8 cellular contexts compared by ENCODE assay signal in the genomic region with DNA sequence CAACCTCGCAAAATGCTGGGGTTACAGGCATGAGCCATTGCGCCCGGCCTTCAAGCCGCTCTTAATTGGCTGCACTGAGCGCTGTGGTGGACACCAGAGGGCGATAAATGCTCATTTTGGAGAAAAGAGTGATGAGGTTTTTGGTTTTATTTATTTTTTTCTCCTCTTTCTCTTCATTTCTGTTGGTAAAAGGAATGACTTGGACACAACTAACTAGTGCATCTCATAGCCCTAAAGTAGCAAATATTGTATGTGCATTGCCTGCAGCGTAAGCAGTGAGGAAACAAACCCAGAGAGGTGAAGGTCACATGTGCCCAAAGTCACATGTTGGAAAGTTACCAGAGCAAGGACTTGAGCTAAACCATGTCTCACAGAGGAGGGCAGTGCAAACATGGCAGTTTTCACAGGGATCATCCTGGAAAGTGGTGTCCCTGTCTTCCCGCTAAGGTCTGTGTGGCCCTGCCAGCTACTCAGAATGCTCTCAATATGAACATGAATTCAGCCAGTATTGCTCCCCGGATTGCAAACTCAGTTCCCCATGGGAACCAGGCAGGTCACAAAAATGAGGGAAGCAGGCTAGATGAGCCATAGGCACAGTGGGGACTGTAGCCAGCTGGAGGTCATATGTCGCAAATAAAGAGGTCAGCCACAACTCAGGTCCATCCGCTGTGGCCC. TPM values are rescaled to one million over a fixed set of nuclear protein-coding genes. Genes with fewer than 3 reads are reported as not detected.
DNase-seq lines count a peak whose midpoint lies in the region; ATAC-seq and TF ChIP-seq lines count a peak whose summit lies in the region.

No MANE protein-coding gene starts in this region.

- BruUV-seq in HCT116 (replicated peaks; lab: Mats Ljungman, UMichigan) = no TSS peak

- H3K9me2 ChIP-seq in HCT116 (ENCODE audit: insufficient read depth) (0 out of 2 replicates have a peak, but pooled peaks cover 2% of the 10 kb centered on the region), neural cell (ENCODE audit: insufficient read depth, low read length) (no peaks in the 10 kb centered on the region)

- no peak overlapping the region for H3K9ac ChIP-seq in HCT116 (ENCODE audit: low read length)
- no peak overlapping the region for H3K9ac ChIP-seq in neural cell (ENCODE audit: low read length)

- intact Hi-C loops in HCT116 (cut with micrococcal nuclease) = loop anchor here (1.0 kb wide), 2 partner anchors 60 to 354 kb away; no protein-coding TSS in a partner anchor

- peak; percentile 94 for ATAC-seq in HCT116
- peak; percentile 34 for ATAC-seq in esophagus mucosa
- peak in 1 of 2 donors; percentile 86 for ATAC-seq in upper lobe of left lung (ENCODE audit: low FRiP score in 2 of 2)
- no peak for ATAC-seq in HG03045 (IDR thresholded peaks at IDR 0.05; ENCODE audit: unreplicated experiment)

- H3K9me3 ChIP-seq in HCT116 (ENCODE audit: control insufficient read depth in 1 of 2, insufficient read depth in 1 of 2, low read depth in 1 of 2, low read length in 2 of 2) (no peaks in the 10 kb centered on the region), neural cell (ENCODE audit: low read length) (no peaks in the 10 kb centered on the region), upper lobe of left lung (no peaks in the 10 kb centered on the region)

- H3K36me3 ChIP-seq in HCT116 (ENCODE audit: control insufficient read depth in 1 of 2, insufficient read depth in 2 of 2, low read length in 2 of 2) = no peaks in the 10 kb centered on the region
- H3K36me3 ChIP-seq in neural cell (ENCODE audit: insufficient read depth, low read length) = no peaks in the 10 kb centered on the region
- H3K36me3 ChIP-seq in upper lobe of left lung = no peaks in the 10 kb centered on the region

- no peaks in the 10 kb centered on the region for H3F3A ChIP-seq in neural cell (ENCODE audit: insufficient read depth, low read length, poor library complexity, severe bottlenecking)

- TF ChIP-seq EP300 in neural cell (conservative IDR thresholded peaks at IDR 0.05; ENCODE audit: poor library complexity, severe bottlenecking) (no peak), upper lobe of left lung (IDR thresholded peaks at IDR 0.05) (no peak)

- H3K79me2 ChIP-seq in HCT116 (ENCODE audit: insufficient read depth, low read length) = no peaks in the 10 kb centered on the region
- H3K79me2 ChIP-seq in neural cell (replicated peaks; ENCODE audit: insufficient read depth, low read length) = no peaks in the 10 kb centered on the region

- H3K4me1 ChIP-seq in HCT116 (ENCODE audit: control insufficient read depth in 1 of 2, insufficient read depth in 2 of 2, low read length in 2 of 2) (peaks cover 9 to 12% of the 10 kb centered on the region in 2 experiments; a peak in 3 of 4 replicates), upper lobe of left lung (peaks cover 12 to 18% (median 12%) of the 10 kb centered on the region in 4 donors)

- H4K20me1 ChIP-seq in HCT116 (ENCODE audit: insufficient read depth) (no peaks in the 10 kb centered on the region), neural cell (ENCODE audit: insufficient read depth) (no peaks in the 10 kb centered on the region)

- no peaks in the 10 kb centered on the region for H3K27me3 ChIP-seq in HCT116 (ENCODE audit: insufficient read depth, low read length)
- H3K27me3 ChIP-seq in neural cell (ENCODE audit: insufficient read depth, low read depth, low read length) = no peaks in the 10 kb centered on the region
- H3K27me3 ChIP-seq in upper lobe of left lung = no peaks in the 10 kb centered on the region

- POLR2A ChIA-PET in HCT116 (lab: Charles Lee) = interaction anchor here (1.0 to 1.6 kb wide), 2 partner anchors 9 to 60 kb away, joined by 4 read pairs; a partner anchor contains a TSS

- H3K4me3 ChIP-seq in HCT116 (replicated peaks in 1 of 2; ENCODE audit: low read depth in 1 of 2, low read length in 2 of 2) (no peak overlapping the region), neural cell (ENCODE audit: low read length) (no peak overlapping the region), upper lobe of left lung (no peak overlapping the region)

- TF ChIP-seq RAD21 in HCT116 (IDR thresholded peaks at IDR 0.05; ENCODE audit: low read depth) (peak; percentile 93), neural cell (conservative IDR thresholded peaks at IDR 0.05) (peak; percentile 79)

- peak; percentile 65 to 95 (median 79) for TF ChIP-seq CTCF in HCT116 (IDR thresholded peaks at IDR 0.05 in 2 of 3, conservative IDR thresholded peaks at IDR 0.05 in 1 of 3; ENCODE audit: borderline replicate concordance in 1 of 3, insufficient read depth in 1 of 3, low read depth in 2 of 3, low read length in 2 of 3)
- TF ChIP-seq CTCF in neural cell (IDR thresholded peaks at IDR 0.05; ENCODE audit: poor library complexity, severe bottlenecking) = peak; percentile 76
- peak; percentile 51 to 84 (median 78) for TF ChIP-seq CTCF in upper lobe of left lung (IDR thresholded peaks at IDR 0.05)

- TF ChIP-seq POLR2A in HCT116 (IDR thresholded peaks at IDR 0.05; ENCODE audit: borderline replicate concordance, extremely low read depth, insufficient read depth, insufficient read length) (no peak), upper lobe of left lung (IDR thresholded peaks at IDR 0.05) (no peak)

- RAD21 ChIA-PET in HCT116 (lab: Charles Lee; ENCODE audit: low non-redundant PET in 1 of 2, low total read pairs in 2 of 2, uncharacterized antibody in 2 of 2, unreplicated experiment in 2 of 2) = interaction anchor here (0.8 to 3.5 kb wide), 3 partner anchors 8 to 60 kb away, joined by 3 to 28 read pairs (median 19); a partner anchor contains a TSS

- CTCF ChIA-PET in HCT116 (lab: Charles Lee) = interaction anchor here (0.6 to 4.2 kb wide), 8 partner anchors 8 to 548 kb away, joined by 3 to 138 read pairs (median 8); a partner anchor contains a TSS

- peak overlapping the region; percentile 69 for H2AFZ ChIP-seq in HCT116 (ENCODE audit: low read depth, low read length, poor library complexity, severe bottlenecking)
- H2AFZ ChIP-seq in neural cell (ENCODE audit: low read depth, low read length) = no peak overlapping the region

- WGBS in upper lobe of left lung, 2 donors = 27 to 33% methylated on average over 10 to 11 of the region's 11 CpGs

- DNase-seq in Daoy (ENCODE audit: low read depth) = peak; percentile 62
- DNase-seq in HCT116 (ENCODE audit: low read depth, low spot score) = peak; percentile 54
- peak; percentile 22 for DNase-seq in NCI-H345 treated with DMSO at 0.1 percent for 48 hours (lab: John Stamatoyannopoulos, UW; ENCODE audit: unreplicated experiment)
- DNase-seq in activated CD8-positive, alpha-beta memory T cell treated with anti-CD3 and anti-CD28 coated beads, Interleukin-2, amount 50 U/mL, for 48 hours = peak; percentile 74
- peak in 1 of 2 donors; percentile 67 for DNase-seq in upper lobe of left lung

- H3K4me2 ChIP-seq in HCT116 (ENCODE audit: low read length) (no peak overlapping the region), neural cell (ENCODE audit: low read length) (no peak overlapping the region)

- H3K27ac ChIP-seq in HCT116 (ENCODE audit: low read depth, low read length) (no peak overlapping the region), neural cell (ENCODE audit: low read length) (no peak overlapping the region), upper lobe of left lung (no peak overlapping the region)

TF ChIP-seq in HCT116, 20 proteins besides CTCF, POLR2A, EP300 and RAD21 (continues in another document):
- no peak for TF ChIP-seq YY1 (IDR thresholded peaks at IDR 0.05; ENCODE audit: extremely low read depth, insufficient replicate concordance, low read depth, low read length)
- no peak for TF ChIP-seq JUND (IDR thresholded peaks at IDR 0.05)
- no peak for TF ChIP-seq POLR2AphosphoS5 (IDR thresholded peaks at IDR 0.05; ENCODE audit: low read depth, low read length)
- no peak for TF ChIP-seq EZH2 (IDR thresholded peaks at IDR 0.05)
- TF ChIP-seq SP1 (IDR thresholded peaks at IDR 0.05; ENCODE audit: low read depth) = peak; percentile 25; the same call in 1 of the 2 replicates
- no peak for TF ChIP-seq ELF1 (IDR thresholded peaks at IDR 0.05; ENCODE audit: borderline replicate concordance, low read depth)
- TF ChIP-seq CEBPB (IDR thresholded peaks at IDR 0.05; ENCODE audit: low read depth) = no peak
- TF ChIP-seq FOSL1 (IDR thresholded peaks at IDR 0.05; ENCODE audit: low read depth) = no peak

TF ChIP-seq in neural cell, 6 proteins besides CTCF, POLR2A, EP300 and RAD21 (continues in another document):
- no peak for TF ChIP-seq TAF1 (IDR thresholded peaks at IDR 0.05; ENCODE audit: low read depth)
- no peak for TF ChIP-seq MXI1 (conservative IDR thresholded peaks at IDR 0.05; ENCODE audit: poor library complexity, severe bottlenecking)
- peak; percentile 87 for TF ChIP-seq SMC3 (conservative IDR thresholded peaks at IDR 0.05; ENCODE audit: poor library complexity)
- TF ChIP-seq, protein P1, sequence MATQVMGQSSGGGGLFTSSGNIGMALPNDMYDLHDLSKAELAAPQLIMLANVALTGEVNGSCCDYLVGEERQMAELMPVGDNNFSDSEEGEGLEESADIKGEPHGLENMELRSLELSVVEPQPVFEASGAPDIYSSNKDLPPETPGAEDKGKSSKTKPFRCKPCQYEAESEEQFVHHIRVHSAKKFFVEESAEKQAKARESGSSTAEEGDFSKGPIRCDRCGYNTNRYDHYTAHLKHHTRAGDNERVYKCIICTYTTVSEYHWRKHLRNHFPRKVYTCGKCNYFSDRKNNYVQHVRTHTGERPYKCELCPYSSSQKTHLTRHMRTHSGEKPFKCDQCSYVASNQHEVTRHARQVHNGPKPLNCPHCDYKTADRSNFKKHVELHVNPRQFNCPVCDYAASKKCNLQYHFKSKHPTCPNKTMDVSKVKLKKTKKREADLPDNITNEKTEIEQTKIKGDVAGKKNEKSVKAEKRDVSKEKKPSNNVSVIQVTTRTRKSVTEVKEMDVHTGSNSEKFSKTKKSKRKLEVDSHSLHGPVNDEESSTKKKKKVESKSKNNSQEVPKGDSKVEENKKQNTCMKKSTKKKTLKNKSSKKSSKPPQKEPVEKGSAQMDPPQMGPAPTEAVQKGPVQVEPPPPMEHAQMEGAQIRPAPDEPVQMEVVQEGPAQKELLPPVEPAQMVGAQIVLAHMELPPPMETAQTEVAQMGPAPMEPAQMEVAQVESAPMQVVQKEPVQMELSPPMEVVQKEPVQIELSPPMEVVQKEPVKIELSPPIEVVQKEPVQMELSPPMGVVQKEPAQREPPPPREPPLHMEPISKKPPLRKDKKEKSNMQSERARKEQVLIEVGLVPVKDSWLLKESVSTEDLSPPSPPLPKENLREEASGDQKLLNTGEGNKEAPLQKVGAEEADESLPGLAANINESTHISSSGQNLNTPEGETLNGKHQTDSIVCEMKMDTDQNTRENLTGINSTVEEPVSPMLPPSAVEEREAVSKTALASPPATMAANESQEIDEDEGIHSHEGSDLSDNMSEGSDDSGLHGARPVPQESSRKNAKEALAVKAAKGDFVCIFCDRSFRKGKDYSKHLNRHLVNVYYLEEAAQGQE (IDR thresholded peaks at IDR 0.05; ENCODE audit: borderline replicate concordance) = no peak
- no peak for TF ChIP-seq EZH2 (IDR thresholded peaks at IDR 0.05; ENCODE audit: borderline replicate concordance, insufficient read depth, low read length, poor library complexity, severe bottlenecking)

RNA-seq across cellular contexts. Expression of a gene that starts 8.6 kb away (rescaled TPM):
- 42.7 and 48.5 TPM in 2 replicates for total RNA-seq in Daoy (2014; rRNA removed; shearing (Covaris generic))
- total RNA-seq in HCT116 (2021; ENCODE audit: unreplicated experiment) = 16.7 TPM
- polyA plus RNA-seq in HCT116 (2012) = 11.0 and 13.3 TPM in 2 replicates
- 292 TPM for total RNA-seq in esophagus mucosa
- polyA plus RNA-seq in neural cell = 0.84 and 2.3 TPM in 2 replicates
- polyA minus RNA-seq in neural cell = not detected in 2 replicates
- total RNA-seq in upper lobe of left lung = 100 to 1,000 TPM in 2 of 6 donors, 10 to 100 TPM in 4; 29.8 to 148 (median 69.9) TPM
